In genomic region chr5:56464935-56465756, GRCh38 we compare ENCODE assay signal across 22 cellular contexts.
A peak's percentile ranks its signal among the peaks of the same experiment; 100 is the strongest.
DNase-seq lines count a peak whose midpoint lies in the region; ATAC-seq and TF ChIP-seq lines count a peak whose summit lies in the region.
"Had no signal": no experiment of that assay in that cellular context is flagged by ENCODE, and none has a peak within 500 bp of the region (broad histone marks: within the 10 kb centered on the region; RNA-seq: fewer than 3 reads in every experiment).

No MANE protein-coding gene starts in this region.

- no peaks in the 10 kb centered on the region for H3K9me3 Mint-ChIP-seq in MCF 10A (ENCODE audit: unreplicated experiment)
- H3K9me3 Mint-ChIP-seq: CD8-positive, alpha-beta T cell; immature natural killer cell; memory B cell; neural progenitor cell; stimulated activated naive CD8-positive, alpha-beta T cell treated with anti-CD3 and anti-CD28 coated beads, Interleukin-15, amount 100 ng/mL, for 72 hours had no signal

- DNase-seq in breast epithelium (ENCODE audit: low spot score in 2 of 2) (no peak), MCF 10A (ENCODE audit: unreplicated experiment) (no peak), right lobe of liver (no peak), upper lobe of left lung (no peak)
- DNase-seq: activated CD4-positive, CD25-positive, alpha-beta regulatory T cell; activated effector memory CD4-positive, alpha-beta T cell treated with Interleukin-2 at 50 U/mL for 16 hours; anterior cingulate cortex; CD8-positive, alpha-beta T cell; immature natural killer cell; MM.1S; NCI-H187; NCI-H510A; SHP77 treated with DMSO at 0.1 percent for 48 hours; stimulated activated naive CD8-positive, alpha-beta T cell treated with anti-CD3 and anti-CD28 coated beads, Interleukin-15, amount 100 ng/mL, for 72 hours; T-helper 2 cell; uterus had no signal

- CTCF ChIA-PET in MCF 10A (lab: Yijun Ruan, JAX): no interaction called here

- no peak for TF ChIP-seq EP300 in upper lobe of left lung (IDR thresholded peaks at IDR 0.05)

- H3K4me3 ChIP-seq in breast epithelium (no peak overlapping the region), right lobe of liver (no peak overlapping the region), upper lobe of left lung (no peak overlapping the region)
- H3K4me3 ChIP-seq: neural progenitor cell, uterus had no signal

- peak; percentile 55 for ATAC-seq in esophagus mucosa
- ATAC-seq in right lobe of liver: peak; percentile 13 to 83 (median 26)
- peak; percentile 7 to 44 for ATAC-seq in upper lobe of left lung (ENCODE audit: low FRiP score in 2 of 2)
- no peak for ATAC-seq in HG03045 (IDR thresholded peaks at IDR 0.05; ENCODE audit: unreplicated experiment)
- no peak for ATAC-seq in HG03460 (IDR thresholded peaks at IDR 0.05; ENCODE audit: unreplicated experiment)
- no peak for ATAC-seq in HG03342 (IDR thresholded peaks at IDR 0.05; ENCODE audit: unreplicated experiment)
- ATAC-seq: CD8-positive, alpha-beta T cell; stimulated activated naive CD8-positive, alpha-beta T cell treated with anti-CD3 and anti-CD28 coated beads, Interleukin-15, amount 100 ng/mL, for 72 hours had no signal

- intact Hi-C loops in breast epithelium (cut with DNase I; ENCODE audit: low total_unique reads): no loop called here
- intact Hi-C loops in MCF 10A (cut with micrococcal nuclease): no loop called here
- intact Hi-C loops in right lobe of liver (cut with DNase I): no loop called here

- POLR2A ChIA-PET in MCF 10A (lab: Yijun Ruan, JAX): no interaction called here

- H3K4me3 Mint-ChIP-seq in MCF 10A (ENCODE audit: unreplicated experiment): no peak overlapping the region
- H3K4me3 Mint-ChIP-seq: CD8-positive, alpha-beta T cell; immature natural killer cell; neural progenitor cell; stimulated activated naive CD8-positive, alpha-beta T cell treated with anti-CD3 and anti-CD28 coated beads, Interleukin-15, amount 100 ng/mL, for 72 hours had no signal

- H3K36me3 Mint-ChIP-seq in MCF 10A (ENCODE audit: insufficient read depth, unreplicated experiment): no peaks in the 10 kb centered on the region
- H3K36me3 Mint-ChIP-seq: CD8-positive, alpha-beta T cell; immature natural killer cell; neural progenitor cell had no signal

- WGBS in right lobe of liver (ENCODE audit: insufficient coverage, low coverage, low lambda C conversion rate, missing lambda C conversion rate): 49% methylated on average over 9 of the region's 9 CpGs
- WGBS in upper lobe of left lung, 2 donors: 48 to 53% methylated on average over 9 of the region's 9 CpGs

- H3K36me3 ChIP-seq in breast epithelium (no peaks in the 10 kb centered on the region), right lobe of liver (no peaks in the 10 kb centered on the region), upper lobe of left lung (no peaks in the 10 kb centered on the region)
- H3K36me3 ChIP-seq: neural progenitor cell, uterus had no signal

- BruUV-seq in MCF 10A (replicated peaks; lab: Mats Ljungman, UMichigan): no TSS peak

- H3K27ac Mint-ChIP-seq in MCF 10A (ENCODE audit: low read depth, unreplicated experiment): no peak overlapping the region
- H3K27ac Mint-ChIP-seq: CD8-positive, alpha-beta T cell; immature natural killer cell; memory B cell; neural progenitor cell; stimulated activated naive CD8-positive, alpha-beta T cell treated with anti-CD3 and anti-CD28 coated beads, Interleukin-15, amount 100 ng/mL, for 72 hours had no signal

- no peak for TF ChIP-seq CTCF in breast epithelium (IDR thresholded peaks at IDR 0.05)
- no peak for TF ChIP-seq CTCF in MCF 10A (IDR thresholded peaks at IDR 0.05; ENCODE audit: unreplicated experiment)
- TF ChIP-seq CTCF in right lobe of liver (IDR thresholded peaks at IDR 0.05): no peak
- TF ChIP-seq CTCF in upper lobe of left lung (IDR thresholded peaks at IDR 0.05): no peak

- TF ChIP-seq POLR2A in breast epithelium (IDR thresholded peaks at IDR 0.05) (no peak), right lobe of liver (IDR thresholded peaks at IDR 0.05) (no peak), upper lobe of left lung (IDR thresholded peaks at IDR 0.05) (no peak)

- peaks cover 7% of the 10 kb centered on the region for H3K4me1 Mint-ChIP-seq in MCF 10A (ENCODE audit: insufficient read depth, unreplicated experiment)
- H3K4me1 Mint-ChIP-seq: immature natural killer cell; stimulated activated naive CD8-positive, alpha-beta T cell treated with anti-CD3 and anti-CD28 coated beads, Interleukin-15, amount 100 ng/mL, for 72 hours had no signal

- no peaks in the 10 kb centered on the region for H3K9me3 ChIP-seq in breast epithelium
- H3K9me3 ChIP-seq in right lobe of liver: no peaks in the 10 kb centered on the region
- H3K9me3 ChIP-seq in upper lobe of left lung: no peaks in the 10 kb centered on the region
- H3K9me3 ChIP-seq: uterus had no signal

- H3K27ac ChIP-seq in breast epithelium: peak overlapping the region; percentile 22 to 56
- no peak overlapping the region for H3K27ac ChIP-seq in right lobe of liver
- peak overlapping the region; percentile 28 to 62 (median 46) for H3K27ac ChIP-seq in upper lobe of left lung
- H3K27ac ChIP-seq: neural progenitor cell, uterus had no signal

- H3K27me3 Mint-ChIP-seq in MCF 10A (ENCODE audit: insufficient read depth, unreplicated experiment): no peaks in the 10 kb centered on the region
- H3K27me3 Mint-ChIP-seq: memory B cell; stimulated activated naive CD8-positive, alpha-beta T cell treated with anti-CD3 and anti-CD28 coated beads, Interleukin-15, amount 100 ng/mL, for 72 hours had no signal

- H3K4me1 ChIP-seq in breast epithelium: peaks cover 0 to 3% of the 10 kb centered on the region in 2 donors
- H3K4me1 ChIP-seq in right lobe of liver: no peaks in the 10 kb centered on the region
- H3K4me1 ChIP-seq in upper lobe of left lung: peaks cover 0 to 17% (median 8%) of the 10 kb centered on the region in 4 donors
- H3K4me1 ChIP-seq: uterus had no signal

- H3K27me3 ChIP-seq in breast epithelium: no peaks in the 10 kb centered on the region
- no peaks in the 10 kb centered on the region for H3K27me3 ChIP-seq in right lobe of liver
- no peaks in the 10 kb centered on the region for H3K27me3 ChIP-seq in upper lobe of left lung
- H3K27me3 ChIP-seq: neural progenitor cell, uterus had no signal

Comparison
In these comparisons a context has a peak if more than half of its experiments do, and no peak if none do; other contexts are left out.
1. H3K27ac ChIP-seq: peak in breast epithelium (2 of 2) and upper lobe of left lung (4 of 4); none in right lobe of liver (0 of 3).
2. ATAC-seq: peak in esophagus mucosa (single experiment), right lobe of liver (4 of 4) and upper lobe of left lung (2 of 2); none in HG03045 (single experiment), HG03460 (single experiment) and HG03342 (single experiment).